1 cellular context compared by ENCODE assay signal in the genomic region with DNA sequence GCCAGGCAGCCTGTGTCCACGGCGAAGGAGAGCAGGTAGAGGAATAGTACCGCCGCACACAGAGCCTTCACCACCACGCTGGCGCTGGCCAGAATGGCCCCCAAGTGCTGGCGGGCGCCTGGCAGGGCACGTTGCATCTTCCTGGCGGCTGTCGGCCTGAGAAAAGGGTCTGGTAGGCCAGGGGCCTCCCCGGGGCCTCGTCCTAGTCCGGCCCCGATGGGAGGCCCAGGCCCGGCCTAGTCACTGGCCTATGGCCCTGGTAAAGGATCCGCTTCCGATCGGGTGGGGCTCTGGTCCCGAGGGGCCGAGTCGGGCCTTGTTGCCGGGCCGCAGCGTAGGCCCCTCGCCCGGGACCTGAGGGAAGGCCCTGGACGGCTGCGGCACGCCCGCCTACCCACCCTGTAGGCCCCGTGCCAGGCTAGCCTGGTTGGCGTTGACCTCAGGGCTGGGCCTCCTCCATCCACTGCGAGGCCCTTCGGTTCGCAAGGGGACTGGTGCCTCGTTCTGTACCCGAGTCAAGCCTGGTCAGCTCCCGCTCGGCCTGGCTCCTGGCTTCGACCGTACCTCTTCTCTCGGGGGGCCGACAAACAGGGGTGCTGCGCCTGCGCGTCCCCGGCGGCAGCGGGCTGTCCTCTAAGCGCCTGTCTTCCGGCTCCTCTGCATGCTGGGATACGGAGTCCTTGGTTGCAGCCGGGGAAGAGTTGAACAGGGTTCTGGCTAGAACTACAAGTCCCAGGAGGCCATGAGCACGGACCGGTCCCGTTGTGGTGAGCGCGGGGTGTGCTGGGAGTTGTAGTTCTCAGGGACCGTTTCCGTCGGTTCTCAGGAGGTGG.
TF ChIP-seq lines count a peak whose summit lies in the region.

A gene with protein sequence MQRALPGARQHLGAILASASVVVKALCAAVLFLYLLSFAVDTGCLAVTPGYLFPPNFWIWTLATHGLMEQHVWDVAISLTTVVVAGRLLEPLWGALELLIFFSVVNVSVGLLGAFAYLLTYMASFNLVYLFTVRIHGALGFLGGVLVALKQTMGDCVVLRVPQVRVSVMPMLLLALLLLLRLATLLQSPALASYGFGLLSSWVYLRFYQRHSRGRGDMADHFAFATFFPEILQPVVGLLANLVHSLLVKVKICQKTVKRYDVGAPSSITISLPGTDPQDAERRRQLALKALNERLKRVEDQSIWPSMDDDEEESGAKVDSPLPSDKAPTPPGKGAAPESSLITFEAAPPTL (minus strand): TSS at position 595 of the 833 bp plus-strand sequence. CDS start 458 bp downstream, at position 137.

TF ChIP-seq in HepG2, 621 proteins besides CTCF, POLR2A, EP300 and RAD21 (continued from another document and continues in another):
- TF ChIP-seq ZNF10 (CRISPR knock-in tag; IDR thresholded peaks at IDR 0.05; ENCODE audit: borderline replicate concordance, low read depth) (no peak), ZNF468 (CRISPR knock-in tag; IDR thresholded peaks at IDR 0.05) (peak; percentile 93), ZNF597 (CRISPR knock-in tag; IDR thresholded peaks at IDR 0.05) (no peak), MBD4 (IDR thresholded peaks at IDR 0.05; ENCODE audit: borderline replicate concordance, low read length) (no peak), SOX6 (IDR thresholded peaks at IDR 0.05) (no peak), SOX6 (CRISPR knock-in tag; IDR thresholded peaks at IDR 0.05) (peak; percentile 48; the same call in 1 of the 2 replicates), ZNF547 (CRISPR knock-in tag; IDR thresholded peaks at IDR 0.05) (peak; percentile 86; the same call in 1 of the 2 replicates), SAFB2 (CRISPR knock-in tag; IDR thresholded peaks at IDR 0.05; ENCODE audit: borderline replicate concordance, low read depth) (peak; percentile 85; the same call in 1 of the 2 replicates), PATZ1 (CRISPR knock-in tag; IDR thresholded peaks at IDR 0.05) (peak; percentile 54), ZSCAN9 (CRISPR knock-in tag; IDR thresholded peaks at IDR 0.05; ENCODE audit: borderline replicate concordance) (peak; percentile 8; the same call in 1 of the 2 replicates), ZNF224 (CRISPR knock-in tag; IDR thresholded peaks at IDR 0.05) (peak; percentile 95; the same call in 1 of the 2 replicates), ZBTB38 (CRISPR knock-in tag; IDR thresholded peaks at IDR 0.05) (peak; percentile 87), ATF1 (CRISPR knock-in tag; IDR thresholded peaks at IDR 0.05) (peak; percentile 85), NFIC (IDR thresholded peaks at IDR 0.05; ENCODE audit: low read length) (no peak), JARID2 (CRISPR knock-in tag; IDR thresholded peaks at IDR 0.05; ENCODE audit: insufficient replicate concordance) (no peak), ZNF709 (CRISPR knock-in tag; IDR thresholded peaks at IDR 0.05) (0 out of 2 replicates have a peak, but pooled peaks have one; percentile 7), ZSCAN31 (CRISPR knock-in tag; IDR thresholded peaks at IDR 0.05; ENCODE audit: low read depth) (peak; percentile 70), ZC3H13 (CRISPR knock-in tag; IDR thresholded peaks at IDR 0.05) (no peak), ZNF496 (CRISPR knock-in tag; IDR thresholded peaks at IDR 0.05; ENCODE audit: insufficient replicate concordance) (no peak), ATRX (CRISPR knock-in tag; IDR thresholded peaks at IDR 0.05; ENCODE audit: borderline replicate concordance) (no peak), MTA1 (CRISPR knock-in tag; IDR thresholded peaks at IDR 0.05; ENCODE audit: borderline replicate concordance) (peak; percentile 69; the same call in 1 of the 2 replicates), CENPX (CRISPR knock-in tag; IDR thresholded peaks at IDR 0.05) (no peak), ZSCAN29 (CRISPR knock-in tag; conservative IDR thresholded peaks at IDR 0.05) (0 out of 2 replicates have a peak, but pooled peaks have one; percentile 52), GABPA (IDR thresholded peaks at IDR 0.05; ENCODE audit: low read depth, low read length) (no peak), GABPA (CRISPR knock-in tag; IDR thresholded peaks at IDR 0.05; ENCODE audit: low read depth) (peak; percentile 97), ZBTB49 (CRISPR knock-in tag; IDR thresholded peaks at IDR 0.05; ENCODE audit: borderline replicate concordance) (peak; percentile 83; the same call in 1 of the 2 replicates), THYN1 (CRISPR knock-in tag; IDR thresholded peaks at IDR 0.05; ENCODE audit: borderline replicate concordance, low read depth) (no peak), KDM3A (CRISPR knock-in tag; IDR thresholded peaks at IDR 0.05; ENCODE audit: low read depth) (no peak), ZKSCAN5 (CRISPR knock-in tag; IDR thresholded peaks at IDR 0.05) (no peak), TBP (CRISPR knock-in tag; IDR thresholded peaks at IDR 0.05) (peak; percentile 96; the same call in 1 of the 2 replicates), ZNF543 (CRISPR knock-in tag; IDR thresholded peaks at IDR 0.05) (peak; percentile 68), MYC (CRISPR knock-in tag; IDR thresholded peaks at IDR 0.05; ENCODE audit: borderline replicate concordance) (peak; percentile 66), ZNF703 (CRISPR knock-in tag; IDR thresholded peaks at IDR 0.05; ENCODE audit: borderline replicate concordance) (no peak; the same call in 1 of the 2 replicates), ETV5 (CRISPR knock-in tag; IDR thresholded peaks at IDR 0.05; ENCODE audit: borderline replicate concordance) (peak; percentile 41; the same call in 1 of the 2 replicates), NPAS2 (CRISPR knock-in tag; IDR thresholded peaks at IDR 0.05; ENCODE audit: borderline replicate concordance) (no peak), ZNF678 (CRISPR knock-in tag; IDR thresholded peaks at IDR 0.05) (peak; percentile 77; the same call in 1 of the 2 replicates), RORA (CRISPR knock-in tag; IDR thresholded peaks at IDR 0.05) (no peak), ZNF609 (CRISPR knock-in tag; IDR thresholded peaks at IDR 0.05; ENCODE audit: borderline replicate concordance) (no peak), NKX3-1 (CRISPR knock-in tag; IDR thresholded peaks at IDR 0.05) (no peak; the same call in 1 of the 2 replicates), HOXA5 (CRISPR knock-in tag; IDR thresholded peaks at IDR 0.05) (peak; percentile 33; the same call in 1 of the 2 replicates), ZNF780A (CRISPR knock-in tag; IDR thresholded peaks at IDR 0.05) (no peak)
- TF ChIP-seq, protein P1, sequence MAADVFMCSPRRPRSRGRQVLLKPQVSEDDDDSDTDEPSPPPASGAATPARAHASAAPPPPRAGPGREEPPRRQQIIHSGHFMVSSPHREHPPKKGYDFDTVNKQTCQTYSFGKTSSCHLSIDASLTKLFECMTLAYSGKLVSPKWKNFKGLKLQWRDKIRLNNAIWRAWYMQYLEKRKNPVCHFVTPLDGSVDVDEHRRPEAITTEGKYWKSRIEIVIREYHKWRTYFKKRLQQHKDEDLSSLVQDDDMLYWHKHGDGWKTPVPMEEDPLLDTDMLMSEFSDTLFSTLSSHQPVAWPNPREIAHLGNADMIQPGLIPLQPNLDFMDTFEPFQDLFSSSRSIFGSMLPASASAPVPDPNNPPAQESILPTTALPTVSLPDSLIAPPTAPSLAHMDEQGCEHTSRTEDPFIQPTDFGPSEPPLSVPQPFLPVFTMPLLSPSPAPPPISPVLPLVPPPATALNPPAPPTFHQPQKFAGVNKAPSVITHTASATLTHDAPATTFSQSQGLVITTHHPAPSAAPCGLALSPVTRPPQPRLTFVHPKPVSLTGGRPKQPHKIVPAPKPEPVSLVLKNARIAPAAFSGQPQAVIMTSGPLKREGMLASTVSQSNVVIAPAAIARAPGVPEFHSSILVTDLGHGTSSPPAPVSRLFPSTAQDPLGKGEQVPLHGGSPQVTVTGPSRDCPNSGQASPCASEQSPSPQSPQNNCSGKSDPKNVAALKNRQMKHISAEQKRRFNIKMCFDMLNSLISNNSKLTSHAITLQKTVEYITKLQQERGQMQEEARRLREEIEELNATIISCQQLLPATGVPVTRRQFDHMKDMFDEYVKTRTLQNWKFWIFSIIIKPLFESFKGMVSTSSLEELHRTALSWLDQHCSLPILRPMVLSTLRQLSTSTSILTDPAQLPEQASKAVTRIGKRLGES (CRISPR knock-in tag; IDR thresholded peaks at IDR 0.05; ENCODE audit: borderline replicate concordance), result no peak
- TF ChIP-seq, protein P2, sequence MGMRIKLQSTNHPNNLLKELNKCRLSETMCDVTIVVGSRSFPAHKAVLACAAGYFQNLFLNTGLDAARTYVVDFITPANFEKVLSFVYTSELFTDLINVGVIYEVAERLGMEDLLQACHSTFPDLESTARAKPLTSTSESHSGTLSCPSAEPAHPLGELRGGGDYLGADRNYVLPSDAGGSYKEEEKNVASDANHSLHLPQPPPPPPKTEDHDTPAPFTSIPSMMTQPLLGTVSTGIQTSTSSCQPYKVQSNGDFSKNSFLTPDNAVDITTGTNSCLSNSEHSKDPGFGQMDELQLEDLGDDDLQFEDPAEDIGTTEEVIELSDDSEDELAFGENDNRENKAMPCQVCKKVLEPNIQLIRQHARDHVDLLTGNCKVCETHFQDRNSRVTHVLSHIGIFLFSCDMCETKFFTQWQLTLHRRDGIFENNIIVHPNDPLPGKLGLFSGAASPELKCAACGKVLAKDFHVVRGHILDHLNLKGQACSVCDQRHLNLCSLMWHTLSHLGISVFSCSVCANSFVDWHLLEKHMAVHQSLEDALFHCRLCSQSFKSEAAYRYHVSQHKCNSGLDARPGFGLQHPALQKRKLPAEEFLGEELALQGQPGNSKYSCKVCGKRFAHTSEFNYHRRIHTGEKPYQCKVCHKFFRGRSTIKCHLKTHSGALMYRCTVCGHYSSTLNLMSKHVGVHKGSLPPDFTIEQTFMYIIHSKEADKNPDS (CRISPR knock-in tag; IDR thresholded peaks at IDR 0.05), result no peak; the same call in 1 of the 2 replicates
- TF ChIP-seq, protein P3, sequence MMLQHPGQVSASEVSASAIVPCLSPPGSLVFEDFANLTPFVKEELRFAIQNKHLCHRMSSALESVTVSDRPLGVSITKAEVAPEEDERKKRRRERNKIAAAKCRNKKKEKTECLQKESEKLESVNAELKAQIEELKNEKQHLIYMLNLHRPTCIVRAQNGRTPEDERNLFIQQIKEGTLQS (CRISPR knock-in tag; IDR thresholded peaks at IDR 0.05), result 0 out of 2 replicates have a peak, but pooled peaks have one; percentile 21
